ENCODE assay signal across 20 cellular contexts in genomic region chr16:11534262-11534661, GRCh38. TPM values are rescaled to one million over a fixed set of nuclear protein-coding genes. Genes with fewer than 3 reads are reported as not detected.
DNase-seq lines count a peak whose midpoint lies in the region; ATAC-seq lines count a peak whose summit lies in the region.
"Had no signal": no experiment of that assay in that cellular context is flagged by ENCODE, and none has a peak within 500 bp of the region (broad histone marks: within the 10 kb centered on the region; RNA-seq: fewer than 3 reads in every experiment).

No MANE protein-coding gene starts in this region.

- H3K27ac Mint-ChIP-seq in immature natural killer cell: peak overlapping the region in 1 of 6 donors; percentile 77
- H3K27ac Mint-ChIP-seq: activated CD4-positive, alpha-beta T cell treated with anti-CD3 and anti-CD28 coated beads, Interleukin-2, amount 10 ng/mL, durations not matched to agents 7 days and 5 days; CD8-positive, alpha-beta T cell; naive B cell had no signal

- H3K9me3 Mint-ChIP-seq in immature natural killer cell: peaks cover 0 to 2% (median 0%) of the 10 kb centered on the region in 6 donors
- H3K9me3 Mint-ChIP-seq: activated CD4-positive, alpha-beta T cell treated with anti-CD3 and anti-CD28 coated beads, Interleukin-2, amount 10 ng/mL, durations not matched to agents 7 days and 5 days; CD8-positive, alpha-beta T cell; naive B cell had no signal

- no peak overlapping the region for H3K4me3 ChIP-seq in adipocyte (ENCODE audit: low read length)
- H3K4me3 ChIP-seq: esophagus muscularis mucosa had no signal

- H3K4me3 Mint-ChIP-seq in immature natural killer cell: peak overlapping the region in 1 of 5 donors; percentile 5
- H3K4me3 Mint-ChIP-seq: activated CD4-positive, alpha-beta T cell treated with anti-CD3 and anti-CD28 coated beads, Interleukin-2, amount 10 ng/mL, durations not matched to agents 7 days and 5 days; CD8-positive, alpha-beta T cell; naive B cell had no signal

- H3K27me3 Mint-ChIP-seq in immature natural killer cell (ENCODE audit: low read depth in 3 of 3): peaks cover 27 to 64% (median 42%) of the 10 kb centered on the region in 3 donors
- H3K27me3 Mint-ChIP-seq: activated CD4-positive, alpha-beta T cell treated with anti-CD3 and anti-CD28 coated beads, Interleukin-2, amount 10 ng/mL, durations not matched to agents 7 days and 5 days had no signal

- peaks cover 4% of the 10 kb centered on the region for H3K27me3 ChIP-seq in adipocyte (replicated peaks; ENCODE audit: control insufficient read depth, insufficient read depth, low read length)

- ATAC-seq in sciatic nerve (peak; percentile 43), HG02852 (IDR thresholded peaks at IDR 0.05; ENCODE audit: unreplicated experiment) (no peak)
- ATAC-seq: CD8-positive, alpha-beta T cell had no signal

- peaks cover 0 to 3% (median 0%) of the 10 kb centered on the region in 3 donors for H3K36me3 Mint-ChIP-seq in immature natural killer cell
- H3K36me3 Mint-ChIP-seq: CD8-positive, alpha-beta T cell; naive B cell had no signal

- no peak overlapping the region for H3K9ac ChIP-seq in adipocyte (ENCODE audit: low read length)

- peaks cover 12% of the 10 kb centered on the region for H3K4me1 ChIP-seq in adipocyte (ENCODE audit: control insufficient read depth, insufficient read depth, low read length)

- no peaks in the 10 kb centered on the region for H3K9me3 ChIP-seq in adipocyte (ENCODE audit: control insufficient read depth, low read length)
- H3K9me3 ChIP-seq: esophagus muscularis mucosa had no signal

- H3K4me1 Mint-ChIP-seq in immature natural killer cell: peaks cover 40 to 54% of the 10 kb centered on the region in 2 donors

- no peaks in the 10 kb centered on the region for H3K36me3 ChIP-seq in adipocyte (ENCODE audit: control insufficient read depth, insufficient read depth, low read length, severe bottlenecking)
- H3K36me3 ChIP-seq: esophagus muscularis mucosa had no signal

- DNase-seq in ELF-1 (ENCODE audit: low read depth, low spot score) (peak; percentile 64), adipocyte (ENCODE audit: low read depth) (peak; percentile 15), glomerular visceral epithelial cell (ENCODE audit: extremely low spot score) (peak; percentile 4), sciatic nerve (ENCODE audit: low spot score) (no peak), immature natural killer cell (no peak), T-helper 9 cell (no peak)
- DNase-seq in stimulated activated CD4-positive, alpha-beta T cell treated with anti-CD3 and anti-CD28 coated beads, Interleukin-4, amount 100 ng/mL, for 1 hour: no peak
- DNase-seq: activated CD4-positive, alpha-beta T cell treated with anti-CD3 and anti-CD28 coated beads, Interleukin-2, amount 10 ng/mL, durations not matched to agents 7 days and 5 days; activated naive CD4-positive, alpha-beta T cell; amygdala; CD8-positive, alpha-beta T cell; central memory CD4-positive, alpha-beta T cell; effector CD4-positive, alpha-beta T cell; naive B cell; NCI-H2029 treated with DMSO at 0.1 percent for 48 hours; NCI-H446 treated with DMSO at 0.1 percent for 48 hours; small intestine; stimulated activated CD4-positive, alpha-beta T cell treated with anti-CD3 and anti-CD28 coated beads, Interleukin-4, amount 100 ng/mL, for 4 hours had no signal

- intact Hi-C loops in sciatic nerve (cut with DNase I): loop anchor here (5.0 kb wide), 1 partner anchor 108 kb away; no protein-coding TSS in a partner anchor

RNA-seq across cellular contexts. Expression of gene LITAF, which starts 52.5 kb away (rescaled TPM):
- 200 TPM for total RNA-seq in sciatic nerve
- 1,000 to 10,000 TPM; 1,031 to 1,827 (median 1,086) TPM for polyA plus RNA-seq in immature natural killer cell

Comparison
In these comparisons a context has a peak if more than half of its experiments do, and no peak if none do; other contexts are left out.
1. DNase-seq: peak in ELF-1 (single experiment), adipocyte (single experiment) and glomerular visceral epithelial cell (single experiment); none in sciatic nerve (single experiment), stimulated activated CD4-positive, alpha-beta T cell treated with anti-CD3 and anti-CD28 coated beads, Interleukin-4, amount 100 ng/mL, for 1 hour (single experiment), immature natural killer cell (0 of 3) and T-helper 9 cell (single experiment).